In genomic region chr19:55393362-55393761, GRCh38 we compare ENCODE assay signal across 14 cellular contexts. TPM values are rescaled to one million over a fixed set of nuclear protein-coding genes. Genes with fewer than 3 reads are reported as not detected.
DNase-seq lines count a peak whose midpoint lies in the region; ATAC-seq, FAIRE-seq and TF ChIP-seq lines count a peak whose summit lies in the region.
"Had no signal": no experiment of that assay in that cellular context is flagged by ENCODE, and none has a peak within 500 bp of the region (broad histone marks: within the 10 kb centered on the region; RNA-seq: fewer than 3 reads in every experiment).

No MANE protein-coding gene starts in this region.

- intact Hi-C loops in CD4-positive, alpha-beta T cell (cut with DNase I, micrococcal nuclease), result no loop called here
- intact Hi-C loops in K562 (cut with micrococcal nuclease), result no loop called here
- intact Hi-C loops in mammary epithelial cell (cut with micrococcal nuclease), result no loop called here

- TF ChIP-seq RAD21 in K562 (CRISPR knock-in tag; conservative IDR thresholded peaks at IDR 0.05 in 1 of 2, IDR thresholded peaks at IDR 0.05 in 1 of 2), result no peak

- FAIRE-seq in K562 (lab: Jason Lieb, UNC), result no peak

- no peak overlapping the region for H3K27ac ChIP-seq in CD4-positive, alpha-beta T cell (ENCODE audit: low read depth, low read length)
- H3K27ac ChIP-seq in K562 (ENCODE audit: extremely low read depth, low read depth, low read length) (no peak overlapping the region), mammary epithelial cell (ENCODE audit: insufficient read depth, low read depth, low read length) (no peak overlapping the region)

- no peak for TF ChIP-seq POLR2A in K562 (conservative IDR thresholded peaks at IDR 0.05)

- no peaks in the 10 kb centered on the region for H3K9me3 Mint-ChIP-seq in CD4-positive, alpha-beta T cell
- no peaks in the 10 kb centered on the region for H3K9me3 Mint-ChIP-seq in memory B cell

- DNase-seq in CD4-positive, alpha-beta T cell, result no peak
- no peak for DNase-seq in HEK293T (ENCODE audit: extremely low spot score)
- DNase-seq in K562 (ENCODE audit: extremely low read depth in 1 of 4, low spot score in 3 of 4), result no peak
- DNase-seq in memory B cell (ENCODE audit: low spot score in 2 of 2), result no peak
- DNase-seq in AML-193 (lab: John Stamatoyannopoulos, UW), result no peak
- DNase-seq in mammary epithelial cell, result no peak
- DNase-seq in nucleus accumbens (lab: John Stamatoyannopoulos, UW), result no peak
- DNase-seq: BE2C, DMS 273 treated with DMSO at 0.1 percent for 48 hours, MM.1S, NCI-H187 treated with DMSO at 0.1 percent for 48 hours, NCI-H446 had no signal

- H3K36me3 ChIP-seq in K562 (ENCODE audit: control insufficient read depth, insufficient read depth, low read length) (peaks cover 31% of the 10 kb centered on the region), mammary epithelial cell (ENCODE audit: insufficient read depth, low read length) (peaks cover 4% of the 10 kb centered on the region)

- no peaks in the 10 kb centered on the region for H3K27me3 ChIP-seq in CD4-positive, alpha-beta T cell (ENCODE audit: control insufficient read depth, insufficient read depth, low read length)
- H3K27me3 ChIP-seq in K562 (ENCODE audit: control insufficient read depth in 2 of 2, insufficient read depth in 2 of 2, low read length in 2 of 2), result no peaks in the 10 kb centered on the region
- H3K27me3 ChIP-seq in mammary epithelial cell (ENCODE audit: insufficient read depth, low read length), result no peaks in the 10 kb centered on the region
- H3K27me3 ChIP-seq: BE2C had no signal

- H3K4me3 ChIP-seq in K562 (no peak overlapping the region), mammary epithelial cell (replicated peaks in 1 of 3; ENCODE audit: insufficient read depth in 1 of 3, low read depth in 2 of 3, low read length in 3 of 3) (no peak overlapping the region)
- H3K4me3 ChIP-seq: HAP-1 had no signal

- H3K27ac Mint-ChIP-seq in CD4-positive, alpha-beta T cell, result peak overlapping the region; percentile 49
- peak overlapping the region; percentile 35 for H3K27ac Mint-ChIP-seq in memory B cell

- no peak overlapping the region for H3K4me3 Mint-ChIP-seq in CD4-positive, alpha-beta T cell
- H3K4me3 Mint-ChIP-seq in memory B cell, result no peak overlapping the region

- H3K4me1 ChIP-seq in K562 (replicated peaks in 1 of 2; ENCODE audit: control insufficient read depth in 2 of 2, insufficient read depth in 2 of 2, low read length in 2 of 2), result peaks cover 30 to 42% of the 10 kb centered on the region in 2 experiments
- H3K4me1 ChIP-seq in mammary epithelial cell (ENCODE audit: insufficient read depth, low read length), result peaks cover 5% of the 10 kb centered on the region

- in situ Hi-C loops in K562 (cut with MboI), result no loop called here
- in situ Hi-C loops in mammary epithelial cell (cut with MboI; ENCODE audit: low sequenced_read_pairs in 2 of 2), result no loop called here

- CTCF ChIA-PET in CD4-positive, alpha-beta T cell (lab: Charles Lee), result no interaction called here
- CTCF ChIA-PET in HEK293T (lab: Yijun Ruan, JAX) (no interaction called here), K562 (lab: Yijun Ruan, JAX; ENCODE audit: low intra/inter-chr PET ratio) (no interaction called here), mammary epithelial cell (lab: Charles Lee; ENCODE audit: low non-redundant PET) (no interaction called here)

- no peaks in the 10 kb centered on the region for H3K27me3 Mint-ChIP-seq in CD4-positive, alpha-beta T cell
- H3K27me3 Mint-ChIP-seq in memory B cell, result no peaks in the 10 kb centered on the region

- no peaks in the 10 kb centered on the region for H3K9me3 ChIP-seq in CD4-positive, alpha-beta T cell (ENCODE audit: control insufficient read depth, low read length)
- H3K9me3 ChIP-seq in K562 (replicated peaks; ENCODE audit: control insufficient read depth, insufficient read depth, low read depth, low read length), result no peaks in the 10 kb centered on the region
- no peaks in the 10 kb centered on the region for H3K9me3 ChIP-seq in mammary epithelial cell (replicated peaks; ENCODE audit: insufficient read depth, low read length)
- H3K9me3 ChIP-seq: BE2C, HAP-1 had no signal

- dilution Hi-C loops in mammary epithelial cell (cut with HindIII; ENCODE audit: low sequenced_read_pairs), result no loop called here

- POLR2A ChIA-PET in CD4-positive, alpha-beta T cell (lab: Charles Lee), result interaction anchor here (1.5 kb wide), 1 partner anchor 13 kb away, joined by 3 read pairs; no protein-coding TSS in a partner anchor
- POLR2A ChIA-PET in HEK293T (lab: Yijun Ruan, JAX), result interaction anchor here (9.0 kb wide), 1 partner anchor 14 kb away, joined by 72 read pairs; the partner anchor contains the start of gene UBE2S
- POLR2A ChIA-PET in K562 (lab: Yijun Ruan, JAX), result interaction anchor here (12.9 kb wide), 1 partner anchor 11 kb away, joined by 195 read pairs; the partner anchor contains the start of gene UBE2S

- H3K36me3 Mint-ChIP-seq in CD4-positive, alpha-beta T cell (ENCODE audit: low read depth), result peaks cover 44% of the 10 kb centered on the region
- H3K36me3 Mint-ChIP-seq in memory B cell, result peaks cover 13% of the 10 kb centered on the region

- H3K9ac ChIP-seq in K562 (ENCODE audit: insufficient read depth in 1 of 2, low read depth in 2 of 2, low read length in 2 of 2) (no peak overlapping the region), mammary epithelial cell (ENCODE audit: insufficient read depth, low read length) (no peak overlapping the region)

- peaks cover 31% of the 10 kb centered on the region for H4K20me1 ChIP-seq in K562 (replicated peaks; ENCODE audit: control insufficient read depth, insufficient read depth, low read length)
- no peaks in the 10 kb centered on the region for H4K20me1 ChIP-seq in mammary epithelial cell (ENCODE audit: insufficient read depth, low read length)

- H3K9me1 ChIP-seq in K562 (ENCODE audit: control insufficient read depth, insufficient read depth, low read length), result peaks cover 18% of the 10 kb centered on the region

- 83% methylated on average over 4 of the region's 5 CpGs for WGBS in K562 (ENCODE audit: insufficient coverage, low coverage, missing lambda C conversion rate)
- WGBS in mammary epithelial cell (ENCODE audit: low coverage, missing lambda C conversion rate), result 96% methylated on average over 2 of the region's 5 CpGs

- H3K4me2 ChIP-seq in K562 (ENCODE audit: insufficient read depth, low read length) (no peak overlapping the region), mammary epithelial cell (ENCODE audit: insufficient read depth, low read depth, low read length) (no peak overlapping the region)

- H2AFZ ChIP-seq in K562 (ENCODE audit: low read depth, low read length), result no peak overlapping the region
- no peak overlapping the region for H2AFZ ChIP-seq in mammary epithelial cell (ENCODE audit: low read depth, low read length)

- ATAC-seq in CD4-positive, alpha-beta T cell (ENCODE audit: poor library complexity), result no peak
- ATAC-seq in K562 (no peak), memory B cell (ENCODE audit: low read depth) (no peak), GM21390 (IDR thresholded peaks at IDR 0.05; ENCODE audit: unreplicated experiment) (no peak)

- TF ChIP-seq EP300 in K562 (IDR thresholded peaks at IDR 0.05; ENCODE audit: low read length), result no peak

- TF ChIP-seq CTCF in CD4-positive, alpha-beta T cell (IDR thresholded peaks at IDR 0.05), result no peak
- TF ChIP-seq CTCF in K562 (IDR thresholded peaks at IDR 0.05 in 2 of 3, conservative IDR thresholded peaks at IDR 0.05 in 1 of 3; ENCODE audit: insufficient read depth in 2 of 3, low read depth in 1 of 3, low read length in 3 of 3), result no peak
- TF ChIP-seq CTCF in mammary epithelial cell (conservative IDR thresholded peaks at IDR 0.05 in 1 of 2, IDR thresholded peaks at IDR 0.05 in 1 of 2; ENCODE audit: extremely low read depth in 1 of 2, insufficient read depth in 1 of 2, low read depth in 1 of 2, low read length in 2 of 2), result no peak

- no TSS peak for BruUV-seq in K562 (replicated peaks; lab: Mats Ljungman, UMichigan)
- BruUV-seq in mammary epithelial cell (replicated peaks; lab: Mats Ljungman, UMichigan), result no TSS peak

- H3K4me1 Mint-ChIP-seq in CD4-positive, alpha-beta T cell (ENCODE audit: low read depth), result peaks cover 30% of the 10 kb centered on the region
- H3K4me1 Mint-ChIP-seq in memory B cell, result peaks cover 27% of the 10 kb centered on the region

- H3K79me2 ChIP-seq in K562 (ENCODE audit: control insufficient read depth, insufficient read depth, low read length), result peaks cover 16% of the 10 kb centered on the region
- H3K79me2 ChIP-seq in mammary epithelial cell (ENCODE audit: insufficient read depth, low read length), result peaks cover 23% of the 10 kb centered on the region

RNA-seq across cellular contexts. Expression of gene RPL28, which starts 7.6 kb away (rescaled TPM):
- total RNA-seq in CD4-positive, alpha-beta T cell, result 1,000 to 10,000 TPM; 3,995 to 4,178 TPM
- 78.5 and 202 TPM in 2 replicates for total RNA-seq in K562 (2011; cell fraction: chromatin; rRNA removed; ENCODE audit: low replicate concordance)
- 202 and 211 TPM in 2 replicates for total RNA-seq in K562 (2011; cell fraction: nucleolus; rRNA removed)
- 221 and 509 TPM in 2 replicates for total RNA-seq in K562 (2011; cell fraction: nucleoplasm; rRNA removed)
- 888 and 1,279 TPM in 2 replicates for total RNA-seq in K562 (2014; rRNA removed)
- 387 and 446 TPM in 2 replicates for total RNA-seq in K562 (2014; rRNA removed; fragmentation: Illumina TruSeq; extraction: Trizol)
- 1,141 and 1,299 TPM in 2 replicates for total RNA-seq in K562 (2015; rRNA removed; fragmentation: Illumina TruSeq; extraction: Trizol)
- total RNA-seq in K562 (2021), result 2,979 and 3,106 TPM in 2 replicates
- 124 and 523 TPM in 2 replicates for polyA plus RNA-seq in K562 (2011; rRNA removed)
- polyA plus RNA-seq in K562 (2011; cell fraction: cytosol; rRNA removed), result 1,570 and 2,080 TPM in 2 replicates
- 332 and 368 TPM in 2 replicates for polyA plus RNA-seq in K562 (2011; cell fraction: nucleus; rRNA removed)
- polyA plus RNA-seq in K562 (2012), result 3,306 and 3,436 TPM in 2 replicates
- 1,998 and 2,071 TPM in 2 replicates for polyA plus RNA-seq in K562 (2014; fragmentation: Illumina TruSeq; extraction: Trizol)
- 100 to 1,000 TPM; 257 to 287 TPM for polyA plus RNA-seq in K562 (2014; fragmentation: Nextera tagmentation; extraction: Ambion mirVana)
- polyA plus RNA-seq in K562 (2014; rRNA removed), result 622 and 687 TPM in 2 replicates
- 188 and 199 TPM in 2 replicates for polyA minus RNA-seq in K562 (2011; rRNA and poly(A)+ RNA removed)
- polyA minus RNA-seq in K562 (2011; cell fraction: cytosol; rRNA and poly(A)+ RNA removed), result 1,426 and 2,754 TPM in 2 replicates
- polyA minus RNA-seq in K562 (2011; cell fraction: nucleus; rRNA and poly(A)+ RNA removed), result 135 and 241 TPM in 2 replicates
- 1,000 to 10,000 TPM in 1 of 2 donors, 100 to 1,000 TPM in 1; 279 to 1,713 TPM for total RNA-seq in mammary epithelial cell
- 1,043 TPM for polyA plus RNA-seq in mammary epithelial cell
- polyA minus RNA-seq in mammary epithelial cell, result 571 TPM

RNA-seq across cellular contexts. Expression of gene TMEM238, which starts 9.3 kb away (rescaled TPM):
- 10 to 100 TPM; 14.2 to 14.3 TPM for total RNA-seq in CD4-positive, alpha-beta T cell
- not detected in 2 replicates for total RNA-seq in K562 (2011; cell fraction: chromatin; rRNA removed; ENCODE audit: low replicate concordance)
- 0.53 and 1.5 TPM in 2 replicates for total RNA-seq in K562 (2011; cell fraction: nucleolus; rRNA removed)
- not detected in 2 replicates for total RNA-seq in K562 (2011; cell fraction: nucleoplasm; rRNA removed)
- 3.6 and 3.7 TPM in 2 replicates for total RNA-seq in K562 (2014; rRNA removed)
- 0.18 TPM in 1 of 2 replicates, not detected in the other for total RNA-seq in K562 (2014; rRNA removed; fragmentation: Illumina TruSeq; extraction: Trizol)
- total RNA-seq in K562 (2015; rRNA removed; fragmentation: Illumina TruSeq; extraction: Trizol), result 0.18 and 0.38 TPM in 2 replicates
- 4.3 and 5.1 TPM in 2 replicates for total RNA-seq in K562 (2021)
- 0.18 TPM in 1 of 2 replicates, not detected in the other for polyA plus RNA-seq in K562 (2011; rRNA removed)
- 0.21 and 3.5 TPM in 2 replicates for polyA plus RNA-seq in K562 (2011; cell fraction: cytosol; rRNA removed)
- 0.67 TPM in 1 of 2 replicates, not detected in the other for polyA plus RNA-seq in K562 (2011; cell fraction: nucleus; rRNA removed)
- 1.4 and 1.7 TPM in 2 replicates for polyA plus RNA-seq in K562 (2012)
- not detected in 2 replicates for polyA plus RNA-seq in K562 (2014; fragmentation: Illumina TruSeq; extraction: Trizol)
- polyA plus RNA-seq in K562 (2014; fragmentation: Nextera tagmentation; extraction: Ambion mirVana), result not detected
- 1.3 and 2.1 TPM in 2 replicates for polyA plus RNA-seq in K562 (2014; rRNA removed)
- polyA minus RNA-seq in K562 (2011; rRNA and poly(A)+ RNA removed), result not detected in 2 replicates
- not detected in 2 replicates for polyA minus RNA-seq in K562 (2011; cell fraction: cytosol; rRNA and poly(A)+ RNA removed)
- 0.40 and 0.89 TPM in 2 replicates for polyA minus RNA-seq in K562 (2011; cell fraction: nucleus; rRNA and poly(A)+ RNA removed)
- total RNA-seq in mammary epithelial cell, result 10 to 100 TPM in 1 of 2 donors, 1 to 10 TPM in 1; 7.2 to 13.6 TPM
- polyA plus RNA-seq in mammary epithelial cell, result 1.7 TPM
- polyA minus RNA-seq in mammary epithelial cell, result 0.47 TPM

RNA-seq across cellular contexts. Expression of gene UBE2S, which starts 14.2 kb away (rescaled TPM):
- total RNA-seq in CD4-positive, alpha-beta T cell, result 10 to 100 TPM; 50.9 to 62.9 TPM
- total RNA-seq in K562 (2011; cell fraction: chromatin; rRNA removed; ENCODE audit: low replicate concordance), result 68.3 and 99.1 TPM in 2 replicates
- 71.6 and 79.7 TPM in 2 replicates for total RNA-seq in K562 (2011; cell fraction: nucleolus; rRNA removed)
- total RNA-seq in K562 (2011; cell fraction: nucleoplasm; rRNA removed), result 67.3 and 159 TPM in 2 replicates
- total RNA-seq in K562 (2014; rRNA removed) (959 and 1,305 TPM in 2 replicates), K562 (2014; rRNA removed; fragmentation: Illumina TruSeq; extraction: Trizol) (35.0 and 65.5 TPM in 2 replicates), K562 (2015; rRNA removed; fragmentation: Illumina TruSeq; extraction: Trizol) (97.3 and 100 TPM in 2 replicates), K562 (2021) (390 and 411 TPM in 2 replicates), mammary epithelial cell (100 to 1,000 TPM in 1 of 2 donors, 10 to 100 TPM in 1; 40.0 to 204 TPM)
- polyA plus RNA-seq in K562 (2011; rRNA removed) (157 and 191 TPM in 2 replicates), K562 (2014; fragmentation: Illumina TruSeq; extraction: Trizol) (242 and 275 TPM in 2 replicates), K562 (2014; fragmentation: Nextera tagmentation; extraction: Ambion mirVana) (1 to 10 TPM; 1.5 to 1.6 TPM), K562 (2014; rRNA removed) (332 and 771 TPM in 2 replicates), mammary epithelial cell (108 TPM)
- polyA plus RNA-seq in K562 (2011; cell fraction: cytosol; rRNA removed), result 285 and 290 TPM in 2 replicates
- 91.9 and 117 TPM in 2 replicates for polyA plus RNA-seq in K562 (2011; cell fraction: nucleus; rRNA removed)
- polyA plus RNA-seq in K562 (2012), result 169 and 283 TPM in 2 replicates
- polyA minus RNA-seq in K562 (2011; rRNA and poly(A)+ RNA removed), result 30.0 and 48.2 TPM in 2 replicates
- polyA minus RNA-seq in K562 (2011; cell fraction: cytosol; rRNA and poly(A)+ RNA removed), result 158 and 212 TPM in 2 replicates
- 18.3 and 33.0 TPM in 2 replicates for polyA minus RNA-seq in K562 (2011; cell fraction: nucleus; rRNA and poly(A)+ RNA removed)
- 113 TPM for polyA minus RNA-seq in mammary epithelial cell

RNA-seq across cellular contexts. Expression of gene TMEM190, which starts 16.7 kb away (rescaled TPM):
- not detected for total RNA-seq in CD4-positive, alpha-beta T cell
- not detected in 2 replicates for total RNA-seq in K562 (2011; cell fraction: chromatin; rRNA removed; ENCODE audit: low replicate concordance)
- not detected in 2 replicates for total RNA-seq in K562 (2011; cell fraction: nucleolus; rRNA removed)
- not detected in 2 replicates for total RNA-seq in K562 (2011; cell fraction: nucleoplasm; rRNA removed)
- total RNA-seq in K562 (2014; rRNA removed) (not detected in 2 replicates), K562 (2014; rRNA removed; fragmentation: Illumina TruSeq; extraction: Trizol) (not detected in 2 replicates), K562 (2015; rRNA removed; fragmentation: Illumina TruSeq; extraction: Trizol) (not detected in 2 replicates), K562 (2021) (not detected in 2 replicates), mammary epithelial cell (under 1 TPM in 1 of 2 donors, not detected in 1; 0.75 TPM)
- polyA plus RNA-seq in K562 (2011; rRNA removed) (not detected in 2 replicates), K562 (2014; fragmentation: Illumina TruSeq; extraction: Trizol) (not detected in 2 replicates), K562 (2014; fragmentation: Nextera tagmentation; extraction: Ambion mirVana) (not detected), K562 (2014; rRNA removed) (not detected in 2 replicates), mammary epithelial cell (not detected)
- polyA plus RNA-seq in K562 (2011; cell fraction: cytosol; rRNA removed), result not detected in 2 replicates
- 0.37 TPM in 1 of 2 replicates, not detected in the other for polyA plus RNA-seq in K562 (2011; cell fraction: nucleus; rRNA removed)
- polyA plus RNA-seq in K562 (2012), result not detected in 2 replicates
- polyA minus RNA-seq in K562 (2011; rRNA and poly(A)+ RNA removed), result not detected in 2 replicates
- polyA minus RNA-seq in K562 (2011; cell fraction: cytosol; rRNA and poly(A)+ RNA removed), result not detected in 2 replicates
- polyA minus RNA-seq in K562 (2011; cell fraction: nucleus; rRNA and poly(A)+ RNA removed), result not detected in 2 replicates
- polyA minus RNA-seq in mammary epithelial cell, result not detected

RNA-seq across cellular contexts. Expression of gene IL11, which starts 23.1 kb away (rescaled TPM):
- under 1 TPM; 0.22 to 0.92 TPM for total RNA-seq in CD4-positive, alpha-beta T cell
- 0.28 and 0.97 TPM in 2 replicates for total RNA-seq in K562 (2011; cell fraction: chromatin; rRNA removed; ENCODE audit: low replicate concordance)
- total RNA-seq in K562 (2011; cell fraction: nucleolus; rRNA removed), result 1.0 TPM in 1 of 2 replicates, not detected in the other
- total RNA-seq in K562 (2011; cell fraction: nucleoplasm; rRNA removed), result 0.53 and 0.81 TPM in 2 replicates
- total RNA-seq in K562 (2014; rRNA removed) (not detected in 2 replicates), K562 (2014; rRNA removed; fragmentation: Illumina TruSeq; extraction: Trizol) (not detected in 2 replicates), K562 (2015; rRNA removed; fragmentation: Illumina TruSeq; extraction: Trizol) (not detected in 2 replicates), K562 (2021) (not detected in 2 replicates), mammary epithelial cell (1 to 10 TPM; 1.3 to 2.5 TPM)
- polyA plus RNA-seq in K562 (2011; rRNA removed) (0.19 and 0.42 TPM in 2 replicates), K562 (2014; fragmentation: Illumina TruSeq; extraction: Trizol) (0.06 TPM in 1 of 2 replicates, not detected in the other), K562 (2014; fragmentation: Nextera tagmentation; extraction: Ambion mirVana) (not detected), K562 (2014; rRNA removed) (0.04 TPM in 1 of 2 replicates, not detected in the other), mammary epithelial cell (1.2 TPM)
- polyA plus RNA-seq in K562 (2011; cell fraction: cytosol; rRNA removed), result 0.12 and 1.5 TPM in 2 replicates
- 1.2 and 3.6 TPM in 2 replicates for polyA plus RNA-seq in K562 (2011; cell fraction: nucleus; rRNA removed)
- polyA plus RNA-seq in K562 (2012), result 0.10 and 0.19 TPM in 2 replicates
- 0.11 TPM in 1 of 2 replicates, not detected in the other for polyA minus RNA-seq in K562 (2011; rRNA and poly(A)+ RNA removed)
- polyA minus RNA-seq in K562 (2011; cell fraction: cytosol; rRNA and poly(A)+ RNA removed), result 0.86 TPM in 1 of 2 replicates, not detected in the other
- 0.40 TPM in 1 of 2 replicates, not detected in the other for polyA minus RNA-seq in K562 (2011; cell fraction: nucleus; rRNA and poly(A)+ RNA removed)
- polyA minus RNA-seq in mammary epithelial cell, result 0.88 TPM
